Comparison of ENCODE assay signal across 1 cellular context in genomic region chr3:134029256-134029733, GRCh38.
TF ChIP-seq lines count a peak whose summit lies in the region.

No MANE protein-coding gene starts in this region.

TF ChIP-seq in SK-N-SH, 30 proteins besides CTCF, POLR2A, EP300 and RAD21 (continued from another document):
- TF ChIP-seq REST (IDR thresholded peaks at IDR 0.05; ENCODE audit: low read depth, low read length) (no peak), MEF2A (IDR thresholded peaks at IDR 0.05; ENCODE audit: borderline replicate concordance, low read depth) (no peak), FOXM1 (IDR thresholded peaks at IDR 0.05; ENCODE audit: low read depth) (no peak), IRF3 (IDR thresholded peaks at IDR 0.05; ENCODE audit: low read depth, low read length) (no peak)
